In the genomic region with DNA sequence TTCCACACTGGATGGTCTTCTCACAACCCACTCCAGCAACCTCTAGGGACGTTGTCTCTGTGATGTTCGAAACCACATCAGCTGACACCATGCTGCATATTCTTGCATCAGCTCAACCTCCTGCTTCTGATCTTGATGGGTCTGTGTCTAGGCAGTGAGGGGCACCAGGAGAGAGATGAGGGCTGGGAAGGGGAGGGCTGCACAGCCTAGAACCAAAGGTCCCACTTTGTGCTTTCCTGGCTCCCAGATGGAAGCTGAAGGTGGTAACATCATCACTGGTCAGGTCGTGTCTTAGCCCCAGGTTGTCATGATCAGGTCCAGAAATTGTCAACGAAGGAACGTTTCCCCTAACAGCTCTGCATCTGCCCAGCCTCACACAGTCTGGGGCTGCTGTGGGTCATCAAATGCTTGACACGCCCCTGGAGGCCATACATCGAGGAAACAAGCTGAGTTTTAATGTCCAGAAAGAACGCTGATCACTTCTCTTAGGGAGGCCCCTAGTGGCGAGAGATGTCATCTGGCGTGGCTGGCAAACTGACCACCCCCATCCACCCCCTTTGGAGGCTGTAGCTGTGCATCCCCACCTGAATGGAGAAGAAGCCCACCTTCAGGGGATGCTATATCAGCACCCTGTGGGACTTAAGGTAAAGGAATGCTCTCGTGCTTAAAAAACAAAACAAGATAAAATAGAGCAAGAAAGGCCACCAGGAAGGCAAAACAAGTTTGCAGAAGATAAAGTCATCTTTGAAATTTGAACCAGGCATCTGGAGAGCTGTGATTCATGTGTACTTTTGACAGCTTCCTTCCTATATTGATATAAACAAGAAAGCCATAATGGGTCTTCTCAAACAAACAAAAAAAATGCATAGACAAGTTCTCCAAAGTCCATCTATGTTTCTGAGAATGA, we compare ENCODE assay signal across 8 cellular contexts. TPM values are rescaled to one million over a fixed set of nuclear protein-coding genes. Genes with fewer than 3 reads are reported as not detected.
DNase-seq lines count a peak whose midpoint lies in the region; ATAC-seq and TF ChIP-seq lines count a peak whose summit lies in the region.

No MANE protein-coding gene starts in this region.

- intact Hi-C loops in CD14-positive monocyte (cut with micrococcal nuclease), result loop anchor here (5.0 to 10.0 kb wide), 3 partner anchors 33 to 137 kb away; no protein-coding TSS in a partner anchor
- intact Hi-C loops in activated CD8-positive, alpha-beta T cell treated with anti-CD3 and anti-CD28 coated beads for 36 hours (cut with micrococcal nuclease), result loop anchor here (5.0 kb wide), 1 partner anchor 102 kb away; no protein-coding TSS in a partner anchor

- no peaks in the 10 kb centered on the region for H3K27me3 ChIP-seq in trophoblast cell (ENCODE audit: insufficient read depth, low read length)

- peaks cover 25% of the 10 kb centered on the region for H3K4me1 Mint-ChIP-seq in CD14-positive monocyte
- H3K4me1 Mint-ChIP-seq in activated CD8-positive, alpha-beta T cell treated with anti-CD3 and anti-CD28 coated beads for 36 hours (ENCODE audit: low read depth), result peaks cover 35% of the 10 kb centered on the region

- H3K4me2 ChIP-seq in trophoblast cell (ENCODE audit: low read length), result no peak overlapping the region

- peaks cover 0 to 2% (median 0%) of the 10 kb centered on the region in 3 donors for H3K27me3 Mint-ChIP-seq in CD14-positive monocyte (ENCODE audit: low read depth in 3 of 3)
- H3K27me3 Mint-ChIP-seq in activated CD8-positive, alpha-beta T cell treated with anti-CD3 and anti-CD28 coated beads for 36 hours, result no peaks in the 10 kb centered on the region

- H3K4ac ChIP-seq in trophoblast cell (ENCODE audit: low read depth, low read length), result no peak overlapping the region

- ATAC-seq in GM18511 (IDR thresholded peaks at IDR 0.05; ENCODE audit: unreplicated experiment), result peak; percentile 94
- peak; percentile 83 for ATAC-seq in HG03095 (IDR thresholded peaks at IDR 0.05; ENCODE audit: unreplicated experiment)
- peak; percentile 57 for ATAC-seq in activated CD8-positive, alpha-beta T cell treated with anti-CD3 and anti-CD28 coated beads for 36 hours

- DNase-seq in CD14-positive monocyte (ENCODE audit: low spot score), result peak; percentile 79
- peak; percentile 91 for DNase-seq in NCI-H460 (ENCODE audit: extremely low read depth, low read depth)
- DNase-seq in activated CD8-positive, alpha-beta T cell treated with anti-CD3 and anti-CD28 coated beads for 36 hours, result peak; percentile 64
- DNase-seq in foreskin melanocyte, result peak; percentile 82
- peak; percentile 77 to 87 for DNase-seq in trophoblast cell
- DNase-seq in middle frontal gyrus (ENCODE audit: extremely low spot score, low spot score), result no peak

- no peak overlapping the region for H3K4me3 Mint-ChIP-seq in CD14-positive monocyte
- H3K4me3 Mint-ChIP-seq in activated CD8-positive, alpha-beta T cell treated with anti-CD3 and anti-CD28 coated beads for 36 hours, result peak overlapping the region; percentile 22

- no CpG with 5 or more reads among the region's 11 CpGs for WGBS in trophoblast cell (ENCODE audit: extremely low coverage, insufficient coverage, insufficient read length)

- H3K14ac ChIP-seq in trophoblast cell (ENCODE audit: low read length), result peak overlapping the region; percentile 40

- H3K79me2 ChIP-seq in trophoblast cell (ENCODE audit: control insufficient read depth, insufficient read depth, low read length, poor library complexity), result no peaks in the 10 kb centered on the region

- H3K23ac ChIP-seq in trophoblast cell (ENCODE audit: low read length), result no peak overlapping the region

- peak overlapping the region; percentile 53 for H2BK12ac ChIP-seq in trophoblast cell (ENCODE audit: low read length)

- peak overlapping the region; percentile 49 for H2BK120ac ChIP-seq in trophoblast cell (ENCODE audit: insufficient read depth, low read length, poor library complexity)

- H3K36me3 Mint-ChIP-seq in CD14-positive monocyte, result peaks cover 30 to 42% of the 10 kb centered on the region in 2 donors
- peaks cover 18% of the 10 kb centered on the region for H3K36me3 Mint-ChIP-seq in activated CD8-positive, alpha-beta T cell treated with anti-CD3 and anti-CD28 coated beads for 36 hours (ENCODE audit: low read depth)

- H4K12ac ChIP-seq in trophoblast cell (ENCODE audit: low read depth, low read length), result no peak overlapping the region

- H4K8ac ChIP-seq in trophoblast cell (ENCODE audit: low read depth, low read length), result peak overlapping the region; percentile 19

- peak overlapping the region; percentile 61 for H2AFZ ChIP-seq in trophoblast cell (ENCODE audit: insufficient read depth, low read length, poor library complexity)

- peak overlapping the region; percentile 69 for H4K91ac ChIP-seq in trophoblast cell (ENCODE audit: low read depth, low read length)

- POLR2A ChIA-PET in activated CD8-positive, alpha-beta T cell treated with anti-CD3 and anti-CD28 coated beads for 36 hours (lab: Charles Lee), result interaction anchor here (0.9 to 1.8 kb wide), 8 partner anchors 8 to 150 kb away, joined by 3 to 8 read pairs (median 4); partner anchors contain the start of genes ARSG and SLC16A6

- H2BK5ac ChIP-seq in trophoblast cell (ENCODE audit: low read depth, low read length, poor library complexity), result no peak overlapping the region

- CTCF ChIA-PET in activated CD8-positive, alpha-beta T cell treated with anti-CD3 and anti-CD28 coated beads for 36 hours (lab: Charles Lee), result interaction anchor here (0.5 to 3.2 kb wide), 39 partner anchors 8 to 293 kb away, joined by 3 to 21 read pairs (median 4); partner anchors contain the start of gene SLC16A6

- peak; percentile 91 for TF ChIP-seq CTCF in CD14-positive monocyte (IDR thresholded peaks at IDR 0.05)
- peak; percentile 77 for TF ChIP-seq CTCF in activated CD8-positive, alpha-beta T cell treated with anti-CD3 and anti-CD28 coated beads for 36 hours (IDR thresholded peaks at IDR 0.05)

- peak overlapping the region in 6 of 7 donors; percentile 2 to 82 (median 32) for H3K27ac Mint-ChIP-seq in CD14-positive monocyte
- peak overlapping the region; percentile 93 for H3K27ac Mint-ChIP-seq in activated CD8-positive, alpha-beta T cell treated with anti-CD3 and anti-CD28 coated beads for 36 hours

- peaks cover 2% of the 10 kb centered on the region for H3K9me3 ChIP-seq in trophoblast cell (ENCODE audit: insufficient read depth, low read depth, low read length)

- peaks cover 3% of the 10 kb centered on the region for H3K79me1 ChIP-seq in trophoblast cell (ENCODE audit: low read length)

- H3K9me3 Mint-ChIP-seq in CD14-positive monocyte, result peaks cover 8 to 13% (median 10%) of the 10 kb centered on the region in 7 donors
- H3K9me3 Mint-ChIP-seq in activated CD8-positive, alpha-beta T cell treated with anti-CD3 and anti-CD28 coated beads for 36 hours, result peaks cover 6% of the 10 kb centered on the region

- H3K36me3 ChIP-seq in trophoblast cell (ENCODE audit: control insufficient read depth in 1 of 2, insufficient read depth in 2 of 2, low read length in 2 of 2), result peaks cover 0 to 1% of the 10 kb centered on the region in 2 experiments

- peak overlapping the region; percentile 58 for H3K18ac ChIP-seq in trophoblast cell (ENCODE audit: low read length)

- no peak overlapping the region for H3K9ac ChIP-seq in trophoblast cell (ENCODE audit: low read length)

- H3K4me1 ChIP-seq in trophoblast cell (ENCODE audit: control insufficient read depth in 1 of 2, insufficient read depth in 2 of 2, low read length in 2 of 2), result peaks cover 12 to 13% of the 10 kb centered on the region in 2 experiments

- H3K4me3 ChIP-seq in trophoblast cell (ENCODE audit: low read depth, low read length), result no peak overlapping the region

- H2AK5ac ChIP-seq in trophoblast cell (ENCODE audit: low read length), result peak overlapping the region; percentile 22

- no peak overlapping the region for H3K27ac ChIP-seq in trophoblast cell (ENCODE audit: low read depth, low read length)

RNA-seq across cellular contexts. Expression of gene WIPI1, which starts 58.3 kb away (rescaled TPM):
- polyA plus RNA-seq in CD14-positive monocyte, result 10 to 100 TPM; 19.9 to 22.1 TPM
- 13.8 and 18.7 TPM in 2 replicates for total RNA-seq in NCI-H460 (2014; rRNA removed; shearing (Covaris generic))
- 13.9 and 16.3 TPM in 2 replicates for polyA plus RNA-seq in NCI-H460 (2014; cell fraction: nucleus; rRNA removed)
- total RNA-seq in activated CD8-positive, alpha-beta T cell treated with anti-CD3 and anti-CD28 coated beads for 36 hours, result 10 to 100 TPM; 11.3 to 13.1 TPM
- polyA plus RNA-seq in trophoblast cell (2013), result 104 and 108 TPM in 2 replicates
